In genomic region chr5:68080282-68081050, GRCh38 we compare ENCODE assay signal across 27 cellular contexts.
"Had no signal": no experiment of that assay in that cellular context is flagged by ENCODE, and none has a peak within 500 bp of the region (broad histone marks: within the 10 kb centered on the region; RNA-seq: fewer than 3 reads in every experiment).

No MANE protein-coding gene starts in this region.

- H3K27ac ChIP-seq: left lung, ovary, sigmoid colon, spleen, suprapubic skin, thoracic aorta, tibial artery, upper lobe of right lung had no signal

- H3K9me3 ChIP-seq: left lung, ovary, sigmoid colon, spleen, suprapubic skin, thoracic aorta, tibial artery, upper lobe of right lung had no signal

- ATAC-seq: left cardiac atrium; left lung; natural killer cell; right cardiac atrium; stimulated activated effector memory CD8-positive, alpha-beta T cell treated with anti-CD3 and anti-CD28 coated beads, Interleukin-12 subunit alpha, Interleukin-12 subunit beta, amount 100 ng/mL, for 72 hours; upper lobe of right lung had no signal

- H3K4me3 Mint-ChIP-seq: mesothelial cell of epicardium; natural killer cell; stimulated activated effector memory CD8-positive, alpha-beta T cell treated with anti-CD3 and anti-CD28 coated beads, Interleukin-12 subunit alpha, Interleukin-12 subunit beta, amount 100 ng/mL, for 72 hours; stimulated activated naive CD8-positive, alpha-beta T cell treated with anti-CD3 and anti-CD28 coated beads, Interleukin-15, Interleukin-2, amounts not matched to agents 100 ng/mL and 50 ng/mL, for 24 hours had no signal

- H3K27me3 ChIP-seq: left lung, ovary, sigmoid colon, spleen, suprapubic skin, tibial artery, upper lobe of right lung had no signal

- FAIRE-seq: keratinocyte, small intestine, urothelium cell line had no signal

- H3K27me3 Mint-ChIP-seq: naive B cell, progenitor cell of endocrine pancreas had no signal

- H3K4me1 ChIP-seq: left lung, sigmoid colon, spleen, suprapubic skin, tibial artery, upper lobe of right lung had no signal

- H3K36me3 Mint-ChIP-seq: mesothelial cell of epicardium; naive B cell; natural killer cell; stimulated activated effector memory CD8-positive, alpha-beta T cell treated with anti-CD3 and anti-CD28 coated beads, Interleukin-12 subunit alpha, Interleukin-12 subunit beta, amount 100 ng/mL, for 72 hours had no signal

- H3K4me1 Mint-ChIP-seq: naive B cell; natural killer cell; stimulated activated effector memory CD8-positive, alpha-beta T cell treated with anti-CD3 and anti-CD28 coated beads, Interleukin-12 subunit alpha, Interleukin-12 subunit beta, amount 100 ng/mL, for 72 hours had no signal

- H3K4me3 ChIP-seq: left lung, lung, ovary, sigmoid colon, spleen, suprapubic skin, thoracic aorta, tibial artery, upper lobe of right lung had no signal

- H3K36me3 ChIP-seq: left lung, ovary, sigmoid colon, spleen, suprapubic skin, thoracic aorta, tibial artery, upper lobe of right lung had no signal

- H3K9me3 Mint-ChIP-seq: naive B cell; natural killer cell; stimulated activated effector memory CD8-positive, alpha-beta T cell treated with anti-CD3 and anti-CD28 coated beads, Interleukin-12 subunit alpha, Interleukin-12 subunit beta, amount 100 ng/mL, for 72 hours; stimulated activated naive CD8-positive, alpha-beta T cell treated with anti-CD3 and anti-CD28 coated beads, Interleukin-15, Interleukin-2, amounts not matched to agents 100 ng/mL and 50 ng/mL, for 24 hours had no signal

- H3K27ac Mint-ChIP-seq: mesothelial cell of epicardium; natural killer cell; progenitor cell of endocrine pancreas; stimulated activated effector memory CD8-positive, alpha-beta T cell treated with anti-CD3 and anti-CD28 coated beads, Interleukin-12 subunit alpha, Interleukin-12 subunit beta, amount 100 ng/mL, for 72 hours; stimulated activated naive CD8-positive, alpha-beta T cell treated with anti-CD3 and anti-CD28 coated beads, Interleukin-15, Interleukin-2, amounts not matched to agents 100 ng/mL and 50 ng/mL, for 24 hours had no signal

- DNase-seq: hippocampal formation; kidney glomerular epithelial cell; left cardiac atrium; left lung; mesendoderm; naive B cell; natural killer cell; ovary; retina; right cardiac atrium; sigmoid colon; small intestine; spleen; stimulated activated CD4-positive, alpha-beta T cell treated with anti-CD3 and anti-CD28 coated beads, Interleukin-4, amount 100 ng/mL, for 24 hours; stimulated activated naive CD4-positive, alpha-beta T cell; tibial artery; trophoblast cell; upper lobe of right lung had no signal
